In the genomic region with DNA sequence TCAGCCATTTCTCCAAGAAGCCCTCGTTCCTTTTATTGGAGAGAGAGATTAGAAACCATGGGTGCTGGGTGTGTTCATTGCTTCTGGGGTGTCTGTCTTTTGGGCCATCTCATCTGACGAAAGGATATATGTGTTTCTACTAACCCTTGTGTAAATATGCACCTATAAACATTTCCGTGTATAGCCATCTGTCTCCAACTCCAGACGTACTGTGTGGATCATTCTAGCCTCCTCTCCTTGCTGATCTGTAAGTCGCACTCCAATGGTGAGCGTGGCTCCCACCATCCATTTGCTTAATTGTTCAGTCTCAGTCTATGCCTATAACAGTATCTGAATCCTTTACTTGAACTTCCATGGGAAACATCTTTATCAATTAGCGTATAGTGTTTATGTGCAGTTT, we compare ENCODE assay signal across 1 cellular context.
TF ChIP-seq lines count a peak whose summit lies in the region.

No MANE protein-coding gene starts in this region.

TF ChIP-seq in HepG2, 621 proteins besides CTCF, POLR2A, EP300 and RAD21:
- no peak for TF ChIP-seq THYN1 (CRISPR knock-in tag; IDR thresholded peaks at IDR 0.05; ENCODE audit: borderline replicate concordance, low read depth)
